27 cellular contexts compared by ENCODE assay signal in genomic region chr4:41012308-41012707, GRCh38.
DNase-seq lines count a peak whose midpoint lies in the region; ATAC-seq, FAIRE-seq and TF ChIP-seq lines count a peak whose summit lies in the region.
"Had no signal": no experiment of that assay in that cellular context is flagged by ENCODE, and none has a peak within 500 bp of the region (broad histone marks: within the 10 kb centered on the region; RNA-seq: fewer than 3 reads in every experiment).

No MANE protein-coding gene starts in this region.

- no peak overlapping the region for H3K4ac ChIP-seq in mesenchymal stem cell (ENCODE audit: low read depth in 1 of 2, low read length in 2 of 2)

- H3K9me3 ChIP-seq in endodermal cell (ENCODE audit: control insufficient read depth, low read length) (peaks cover 8% of the 10 kb centered on the region), mesenchymal stem cell (ENCODE audit: control insufficient read depth, low read length) (no peaks in the 10 kb centered on the region), gastrocnemius medialis (no peaks in the 10 kb centered on the region)
- H3K9me3 ChIP-seq: body of pancreas, neutrophil, prostate gland, SJSA1, vagina had no signal

- H3K23ac ChIP-seq in mesenchymal stem cell (ENCODE audit: low read length in 2 of 2): no peak overlapping the region

- H3K27ac ChIP-seq in ACC112 (ENCODE audit: low read depth, low read length) (peak overlapping the region; percentile 11), endodermal cell (ENCODE audit: low read depth, low read length) (no peak overlapping the region), mesenchymal stem cell (ENCODE audit: low read length, poor library complexity, severe bottlenecking) (peak overlapping the region; percentile 71), caudate nucleus (ENCODE audit: low read depth, low read length) (no peak overlapping the region), gastrocnemius medialis (no peak overlapping the region)
- H3K27ac ChIP-seq: 22Rv1, body of pancreas, neutrophil, prostate gland, SJSA1, vagina had no signal

- H3K27me3 ChIP-seq in ACC112 (ENCODE audit: insufficient read depth, low read length) (no peaks in the 10 kb centered on the region), endodermal cell (ENCODE audit: control insufficient read depth, insufficient read depth, low read length, poor library complexity, severe bottlenecking) (no peaks in the 10 kb centered on the region), mesenchymal stem cell (ENCODE audit: control insufficient read depth in 1 of 2, insufficient read depth in 1 of 2, low read length in 2 of 2) (no peaks in the 10 kb centered on the region), gastrocnemius medialis (no peaks in the 10 kb centered on the region)
- H3K27me3 ChIP-seq: body of pancreas, neutrophil, SJSA1, vagina had no signal

- H2BK120ac ChIP-seq in mesenchymal stem cell (ENCODE audit: low read depth, low read length): no peak overlapping the region

- peak overlapping the region; percentile 43 for H2AFZ ChIP-seq in ACC112 (ENCODE audit: low read length, unreplicated experiment)
- H2AFZ ChIP-seq in mesenchymal stem cell (ENCODE audit: low read depth, low read length): no peak overlapping the region

- no peak overlapping the region for H2BK5ac ChIP-seq in mesenchymal stem cell (ENCODE audit: low read depth, low read length, poor library complexity, severe bottlenecking)

- H3K4me2 ChIP-seq in mesenchymal stem cell (ENCODE audit: low read length, poor library complexity, severe bottlenecking): no peak overlapping the region

- no peak for TF ChIP-seq POLR2A in gastrocnemius medialis (IDR thresholded peaks at IDR 0.05)

- H2AK5ac ChIP-seq in mesenchymal stem cell (ENCODE audit: low read length, severe bottlenecking): no peak overlapping the region

- H3K18ac ChIP-seq in mesenchymal stem cell (ENCODE audit: low read depth in 1 of 2, low read length in 2 of 2): no peak overlapping the region

- peak overlapping the region; percentile 63 for H3K4me3 ChIP-seq in ACC112 (ENCODE audit: low read depth, low read length)
- no peak overlapping the region for H3K4me3 ChIP-seq in endodermal cell (ENCODE audit: low read length)
- no peak overlapping the region for H3K4me3 ChIP-seq in mesenchymal stem cell (ENCODE audit: insufficient read depth in 1 of 2, low read depth in 1 of 2, low read length in 2 of 2)
- H3K4me3 ChIP-seq in gastrocnemius medialis: no peak overlapping the region
- H3K4me3 ChIP-seq: body of pancreas, prostate gland, SJSA1, vagina had no signal

- no peak overlapping the region for H2BK15ac ChIP-seq in mesenchymal stem cell (ENCODE audit: low read depth, poor library complexity, severe bottlenecking)

- H3K9me3 Mint-ChIP-seq in endodermal cell: peaks cover 2% of the 10 kb centered on the region
- H3K9me3 Mint-ChIP-seq: activated CD4-positive, alpha-beta memory T cell treated with anti-CD3 and anti-CD28 coated beads, Interleukin-2, amount 10 ng/mL, durations not matched to agents 7 days and 5 days; activated naive CD8-positive, alpha-beta T cell treated with anti-CD3 and anti-CD28 coated beads, Interleukin-2, amount 50 U/mL, for 24 hours; CD8-positive, alpha-beta T cell had no signal

- peaks cover 21% of the 10 kb centered on the region for H3K79me1 ChIP-seq in mesenchymal stem cell (replicated peaks; ENCODE audit: low read length, poor library complexity, severe bottlenecking)

- intact Hi-C loops in gastrocnemius medialis (cut with DNase I; ENCODE audit: low total_unique reads): no loop called here

- DNase-seq in HTR-8/SVneo (ENCODE audit: insufficient read length, low spot score): peak; percentile 38
- DNase-seq in endodermal cell: no peak
- DNase-seq in mesenchymal stem cell: no peak
- no peak for DNase-seq in caudate nucleus (lab: John Stamatoyannopoulos, UW)
- no peak for DNase-seq in gastrocnemius medialis
- DNase-seq: activated CD4-positive, alpha-beta memory T cell treated with anti-CD3 and anti-CD28 coated beads, Interleukin-2, amount 10 ng/mL, durations not matched to agents 7 days and 5 days; activated CD4-positive, CD25-positive, alpha-beta regulatory T cell treated with anti-CD3 and anti-CD28 coated beads, Interleukin-2, amount 50 U/mL, for 72 hours; activated effector memory CD4-positive, alpha-beta T cell treated with Interleukin-2 at 50 U/mL for 16 hours; activated naive CD8-positive, alpha-beta T cell treated with anti-CD3 and anti-CD28 coated beads, Interleukin-2, amount 50 U/mL, for 24 hours; body of pancreas; CD8-positive, alpha-beta T cell; H9; hippocampal formation; left colon; NCI-H1092 treated with DMSO at 0.1 percent for 48 hours; NCI-H187; stimulated activated naive CD8-positive, alpha-beta T cell treated with anti-CD3 and anti-CD28 coated beads, Interleukin-15, Interleukin-2, amounts not matched to agents 100 U/mL and 50 U/mL, for 24 hours had no signal

- no peak overlapping the region for H4K91ac ChIP-seq in mesenchymal stem cell (ENCODE audit: low read length)

- peak; percentile 52 for FAIRE-seq in HTR-8/SVneo (lab: Jason Lieb, UNC)
- FAIRE-seq: frontal cortex, TTC549 had no signal

- WGBS in endodermal cell (ENCODE audit: insufficient coverage in 1 of 2, insufficient read length in 1 of 2), 2 experiments: 83 to 95% methylated on average over 1 of the region's 2 CpGs
- WGBS in mesenchymal stem cell: 38% methylated on average over 1 of the region's 2 CpGs

- H3K4me1 ChIP-seq in ACC112 (ENCODE audit: control insufficient read depth, insufficient read depth, low read length, unreplicated experiment): peaks cover 47% of the 10 kb centered on the region
- no peaks in the 10 kb centered on the region for H3K4me1 ChIP-seq in endodermal cell (ENCODE audit: control insufficient read depth, insufficient read depth, low read length)
- H3K4me1 ChIP-seq in mesenchymal stem cell (ENCODE audit: control insufficient read depth, insufficient read depth, low read depth, low read length): peaks cover 7% of the 10 kb centered on the region
- H3K4me1 ChIP-seq in gastrocnemius medialis: peaks cover 0 to 13% of the 10 kb centered on the region in 2 donors
- H3K4me1 ChIP-seq: body of pancreas, prostate gland, SJSA1 had no signal

- no peak overlapping the region for H3K4me3 Mint-ChIP-seq in endodermal cell
- H3K4me3 Mint-ChIP-seq: activated CD4-positive, alpha-beta memory T cell treated with anti-CD3 and anti-CD28 coated beads, Interleukin-2, amount 10 ng/mL, durations not matched to agents 7 days and 5 days; activated naive CD8-positive, alpha-beta T cell treated with anti-CD3 and anti-CD28 coated beads, Interleukin-2, amount 50 U/mL, for 24 hours; CD8-positive, alpha-beta T cell; H9 had no signal

- ATAC-seq in GM18867 (IDR thresholded peaks at IDR 0.05; ENCODE audit: unreplicated experiment) (no peak), gastrocnemius medialis (no peak)
- ATAC-seq in activated CD4-positive, CD25-positive, alpha-beta regulatory T cell treated with anti-CD3 and anti-CD28 coated beads, Interleukin-2, amount 50 U/mL, for 24 hours: no peak
- ATAC-seq: activated naive CD8-positive, alpha-beta T cell treated with anti-CD3 and anti-CD28 coated beads, Interleukin-2, amount 50 U/mL, for 24 hours; body of pancreas; CD8-positive, alpha-beta T cell; left colon; stimulated activated naive CD8-positive, alpha-beta T cell treated with anti-CD3 and anti-CD28 coated beads, Interleukin-15, Interleukin-2, amounts not matched to agents 100 U/mL and 50 U/mL, for 24 hours had no signal

- H2BK12ac ChIP-seq in mesenchymal stem cell (ENCODE audit: low read length in 2 of 2): no peak overlapping the region

- in situ Hi-C loops in gastrocnemius medialis (cut with MboI; ENCODE audit: low sequenced_read_pairs in 4 of 4): no loop called here

- peaks cover 29% of the 10 kb centered on the region for H3K36me3 Mint-ChIP-seq in endodermal cell (ENCODE audit: low read depth)
- H3K36me3 Mint-ChIP-seq: CD8-positive, alpha-beta T cell had no signal

- TF ChIP-seq CTCF in endodermal cell (conservative IDR thresholded peaks at IDR 0.05): no peak
- TF ChIP-seq CTCF in gastrocnemius medialis (IDR thresholded peaks at IDR 0.05 in 4 of 5, conservative IDR thresholded peaks at IDR 0.05 in 1 of 5): no peak

- no peaks in the 10 kb centered on the region for H3K27me3 Mint-ChIP-seq in endodermal cell (ENCODE audit: insufficient read depth)
- H3K27me3 Mint-ChIP-seq: activated CD4-positive, alpha-beta memory T cell treated with anti-CD3 and anti-CD28 coated beads, Interleukin-2, amount 10 ng/mL, durations not matched to agents 7 days and 5 days; activated naive CD8-positive, alpha-beta T cell treated with anti-CD3 and anti-CD28 coated beads, Interleukin-2, amount 50 U/mL, for 24 hours had no signal

- peaks cover 56% of the 10 kb centered on the region for H3K79me2 ChIP-seq in ACC112 (ENCODE audit: control insufficient read depth, insufficient read depth, low read length, unreplicated experiment)

- H3K9ac ChIP-seq in endodermal cell (ENCODE audit: extremely low read depth, low read length, poor library complexity, severe bottlenecking) (no peak overlapping the region), mesenchymal stem cell (ENCODE audit: low read length) (peak overlapping the region; percentile 57)

- no peak overlapping the region for H3K14ac ChIP-seq in mesenchymal stem cell (ENCODE audit: low read length in 2 of 2)

- peaks cover 20% of the 10 kb centered on the region for H3K4me1 Mint-ChIP-seq in endodermal cell
- H3K4me1 Mint-ChIP-seq: activated CD4-positive, alpha-beta memory T cell treated with anti-CD3 and anti-CD28 coated beads, Interleukin-2, amount 10 ng/mL, durations not matched to agents 7 days and 5 days; activated naive CD8-positive, alpha-beta T cell treated with anti-CD3 and anti-CD28 coated beads, Interleukin-2, amount 50 U/mL, for 24 hours had no signal

- H3K27ac Mint-ChIP-seq in endodermal cell: peak overlapping the region; percentile 16
- H3K27ac Mint-ChIP-seq: activated CD4-positive, alpha-beta memory T cell treated with anti-CD3 and anti-CD28 coated beads, Interleukin-2, amount 10 ng/mL, durations not matched to agents 7 days and 5 days; activated naive CD8-positive, alpha-beta T cell treated with anti-CD3 and anti-CD28 coated beads, Interleukin-2, amount 50 U/mL, for 24 hours; CD8-positive, alpha-beta T cell had no signal

- H3K36me3 ChIP-seq in ACC112 (ENCODE audit: insufficient read depth, low read length) (0 out of 2 replicates have a peak, but pooled peaks cover under 1% of the 10 kb centered on the region), endodermal cell (ENCODE audit: control insufficient read depth, insufficient read depth, low read length) (peaks cover 6% of the 10 kb centered on the region), mesenchymal stem cell (ENCODE audit: control insufficient read depth in 1 of 2, insufficient read depth in 2 of 2, low read depth in 1 of 2, low read length in 2 of 2) (peaks cover 3 to 9% of the 10 kb centered on the region in 2 experiments), gastrocnemius medialis (no peaks in the 10 kb centered on the region)
- H3K36me3 ChIP-seq: neutrophil, prostate gland, SJSA1, vagina had no signal

- H4K8ac ChIP-seq in mesenchymal stem cell (ENCODE audit: low read length): no peak overlapping the region

Comparison
In these comparisons a context has a peak if more than half of its experiments do, and no peak if none do; other contexts are left out.
1. H3K27ac ChIP-seq: peak in ACC112 (single experiment) and mesenchymal stem cell (single experiment); none in endodermal cell (single experiment), caudate nucleus (single experiment) and gastrocnemius medialis (0 of 4).